Comparison of ENCODE assay signal across 24 cellular contexts in genomic region chr10:30770816-30771215, GRCh38.
DNase-seq lines count a peak whose midpoint lies in the region; ATAC-seq, FAIRE-seq and TF ChIP-seq lines count a peak whose summit lies in the region.
"Had no signal": no experiment of that assay in that cellular context is flagged by ENCODE, and none has a peak within 500 bp of the region (broad histone marks: within the 10 kb centered on the region; RNA-seq: fewer than 3 reads in every experiment).

No MANE protein-coding gene starts in this region.

- no peak overlapping the region for H3K4me3 ChIP-seq in HEK293 (ENCODE audit: low read depth, low read length)
- no peak overlapping the region for H3K4me3 ChIP-seq in K562
- no peak overlapping the region for H3K4me3 ChIP-seq in GM23338
- H3K4me3 ChIP-seq: A549; BLaER1 treated with 17β-estradiol and CSF1 and Interleukin-3, amounts not matched to agents 10 nM and 100 nM had no signal

- no peak for TF ChIP-seq RAD21 in K562 (CRISPR knock-in tag; conservative IDR thresholded peaks at IDR 0.05 in 1 of 2, IDR thresholded peaks at IDR 0.05 in 1 of 2)

- intact Hi-C loops in K562 (cut with micrococcal nuclease), result no loop called here

- no peak overlapping the region for H3K4me3 Mint-ChIP-seq in WTC11
- H3K4me3 Mint-ChIP-seq in endothelial cell (ENCODE audit: unreplicated experiment), result peak overlapping the region; percentile 31
- no peak overlapping the region for H3K4me3 Mint-ChIP-seq in GM23338
- H3K4me3 Mint-ChIP-seq: B cell; CD4-positive, alpha-beta T cell; CD8-positive, alpha-beta T cell had no signal

- BruUV-seq in K562 (replicated peaks; lab: Mats Ljungman, UMichigan), result no TSS peak

- H3K27ac Mint-ChIP-seq in WTC11, result no peak overlapping the region
- no peak overlapping the region for H3K27ac Mint-ChIP-seq in endothelial cell (ENCODE audit: unreplicated experiment)
- no peak overlapping the region for H3K27ac Mint-ChIP-seq in GM23338
- H3K27ac Mint-ChIP-seq: B cell; CD4-positive, alpha-beta T cell; CD8-positive, alpha-beta T cell had no signal

- H3K4me2 ChIP-seq in K562 (ENCODE audit: insufficient read depth, low read length) (no peak overlapping the region), GM23338 (no peak overlapping the region)
- H3K4me2 ChIP-seq: A549; BLaER1 treated with 17β-estradiol and CSF1 and Interleukin-3, amounts not matched to agents 10 nM and 100 nM had no signal

- WGBS in K562 (ENCODE audit: insufficient coverage, low coverage, missing lambda C conversion rate), result 0% methylated on average over 1 of the region's 1 CpG

- H3K9ac ChIP-seq in K562 (ENCODE audit: insufficient read depth in 1 of 2, low read depth in 2 of 2, low read length in 2 of 2), result no peak overlapping the region
- H3K9ac ChIP-seq: BLaER1 treated with 17β-estradiol and CSF1 and Interleukin-3, amounts not matched to agents 10 nM and 100 nM had no signal

- no peaks in the 10 kb centered on the region for H3K4me1 Mint-ChIP-seq in WTC11
- no peaks in the 10 kb centered on the region for H3K4me1 Mint-ChIP-seq in endothelial cell (ENCODE audit: unreplicated experiment)
- no peaks in the 10 kb centered on the region for H3K4me1 Mint-ChIP-seq in GM23338
- H3K4me1 Mint-ChIP-seq: B cell had no signal

- H3K9me2 ChIP-seq in GM23338 (ENCODE audit: insufficient read depth), result no peaks in the 10 kb centered on the region

- H3K4me1 ChIP-seq in HEK293 (ENCODE audit: control insufficient read depth, insufficient read depth, low read length) (no peaks in the 10 kb centered on the region), K562 (replicated peaks in 1 of 2; ENCODE audit: control insufficient read depth in 2 of 2, insufficient read depth in 2 of 2, low read length in 2 of 2) (no peaks in the 10 kb centered on the region), GM23338 (ENCODE audit: insufficient read depth) (no peaks in the 10 kb centered on the region)
- H3K4me1 ChIP-seq: A549; BLaER1 treated with 17β-estradiol and CSF1 and Interleukin-3, amounts not matched to agents 10 nM and 100 nM; Caco-2 had no signal

- CTCF ChIA-PET in HEK293 (lab: Yijun Ruan, JAX), result interaction anchor here (0.6 kb wide), 1 partner anchor 109 kb away, joined by 4 read pairs; no protein-coding TSS in a partner anchor
- CTCF ChIA-PET in WTC11 (lab: Charles Lee), result no interaction called here
- CTCF ChIA-PET in K562 (lab: Yijun Ruan, JAX; ENCODE audit: low intra/inter-chr PET ratio), result no interaction called here

- peaks cover 40% of the 10 kb centered on the region for H3K36me3 Mint-ChIP-seq in WTC11
- peaks cover 21% of the 10 kb centered on the region for H3K36me3 Mint-ChIP-seq in endothelial cell (ENCODE audit: low read depth, unreplicated experiment)
- H3K36me3 Mint-ChIP-seq in GM23338 (ENCODE audit: low read depth), result peaks cover 33% of the 10 kb centered on the region
- H3K36me3 Mint-ChIP-seq: CD8-positive, alpha-beta T cell had no signal

- ATAC-seq in WTC11 (no peak), K562 (no peak), GM23338 (no peak), HG03439 (IDR thresholded peaks at IDR 0.05; ENCODE audit: unreplicated experiment) (no peak), HG03159 (IDR thresholded peaks at IDR 0.05; ENCODE audit: unreplicated experiment) (no peak)
- ATAC-seq: A549; CD8-positive, alpha-beta T cell had no signal

- H3K27me3 Mint-ChIP-seq in WTC11 (ENCODE audit: low read depth) (peaks cover 14% of the 10 kb centered on the region), endothelial cell (ENCODE audit: unreplicated experiment) (peaks cover 5% of the 10 kb centered on the region), GM23338 (ENCODE audit: insufficient read depth, low read depth, poor library complexity) (peaks cover 1% of the 10 kb centered on the region)
- H3K27me3 Mint-ChIP-seq: B cell; CD4-positive, alpha-beta T cell had no signal

- TF ChIP-seq CTCF in HEK293 (tag by site-specific recombination; IDR thresholded peaks at IDR 0.05) (no peak), WTC11 (IDR thresholded peaks at IDR 0.05) (no peak), K562 (IDR thresholded peaks at IDR 0.05 in 2 of 3, conservative IDR thresholded peaks at IDR 0.05 in 1 of 3; ENCODE audit: insufficient read depth in 2 of 3, low read depth in 1 of 3, low read length in 3 of 3) (no peak), endothelial cell (IDR thresholded peaks at IDR 0.05; ENCODE audit: unreplicated experiment) (no peak), GM23338 (conservative IDR thresholded peaks at IDR 0.05; ENCODE audit: low read depth in 2 of 2) (no peak)

- no peak for FAIRE-seq in K562 (lab: Jason Lieb, UNC)
- FAIRE-seq: A549, D721Med, G401.6, GM12891, GM19239 had no signal

- H3K79me2 ChIP-seq in K562 (ENCODE audit: control insufficient read depth, insufficient read depth, low read length), result no peaks in the 10 kb centered on the region
- no peaks in the 10 kb centered on the region for H3K79me2 ChIP-seq in GM23338 (replicated peaks; ENCODE audit: insufficient read depth)

- H4K20me1 ChIP-seq in K562 (replicated peaks; ENCODE audit: control insufficient read depth, insufficient read depth, low read length) (no peaks in the 10 kb centered on the region), GM23338 (replicated peaks; ENCODE audit: insufficient read depth) (no peaks in the 10 kb centered on the region)
- H4K20me1 ChIP-seq: BLaER1 treated with 17β-estradiol and CSF1 and Interleukin-3, amounts not matched to agents 10 nM and 100 nM had no signal

- no peaks in the 10 kb centered on the region for H3K9me1 ChIP-seq in K562 (ENCODE audit: control insufficient read depth, insufficient read depth, low read length)

- no peak for DNase-seq in WTC11 (ENCODE audit: low spot score)
- DNase-seq in K562 (ENCODE audit: extremely low read depth in 1 of 4, low spot score in 3 of 4), result no peak
- DNase-seq in endothelial cell (ENCODE audit: low spot score), result no peak
- no peak for DNase-seq in GM23338 (ENCODE audit: low spot score)
- DNase-seq in foreskin melanocyte, result no peak
- DNase-seq: AML-193; Caco-2; Calu3; CD4-positive, alpha-beta T cell; CD8-positive, alpha-beta T cell; DMS79 treated with DMSO at 0.1 percent for 48 hours; GF-D8 had no signal

- H3K27me3 ChIP-seq in K562 (ENCODE audit: control insufficient read depth in 2 of 2, insufficient read depth in 2 of 2, low read length in 2 of 2) (peaks cover 0 to 25% of the 10 kb centered on the region in 2 experiments; a peak in 2 of 5 replicates), GM23338 (ENCODE audit: insufficient read depth) (no peaks in the 10 kb centered on the region)
- H3K27me3 ChIP-seq: BLaER1 treated with 17β-estradiol and CSF1 and Interleukin-3, amounts not matched to agents 10 nM and 100 nM had no signal

- H2AFZ ChIP-seq in K562 (ENCODE audit: low read depth, low read length) (no peak overlapping the region), GM23338 (no peak overlapping the region)

- H3K36me3 ChIP-seq in HEK293 (ENCODE audit: control insufficient read depth in 2 of 2, insufficient read depth in 1 of 2, low read length in 2 of 2) (no peaks in the 10 kb centered on the region), K562 (ENCODE audit: control insufficient read depth, insufficient read depth, low read length) (no peaks in the 10 kb centered on the region), GM23338 (ENCODE audit: insufficient read depth) (peaks cover 10% of the 10 kb centered on the region)
- H3K36me3 ChIP-seq: BLaER1 treated with 17β-estradiol and CSF1 and Interleukin-3, amounts not matched to agents 10 nM and 100 nM had no signal

- H3K9me3 Mint-ChIP-seq in WTC11 (peaks cover 46% of the 10 kb centered on the region), endothelial cell (ENCODE audit: unreplicated experiment) (peaks cover 18% of the 10 kb centered on the region), GM23338 (peaks cover 60% of the 10 kb centered on the region)

- TF ChIP-seq EP300 in K562 (IDR thresholded peaks at IDR 0.05; ENCODE audit: low read length), result no peak

- H3K27ac ChIP-seq in HEK293 (ENCODE audit: extremely low read depth, low read depth, low read length) (no peak overlapping the region), K562 (ENCODE audit: extremely low read depth, low read depth, low read length) (no peak overlapping the region), GM23338 (ENCODE audit: low read depth) (no peak overlapping the region)
- H3K27ac ChIP-seq: 22Rv1; A549; BLaER1 treated with 17β-estradiol and CSF1 and Interleukin-3, amounts not matched to agents 10 nM and 100 nM; C4-2B had no signal

- POLR2A ChIA-PET in HEK293 (lab: Yijun Ruan, JAX), result no interaction called here
- POLR2A ChIA-PET in WTC11 (lab: Charles Lee), result no interaction called here
- POLR2A ChIA-PET in K562 (lab: Yijun Ruan, JAX), result no interaction called here

- TF ChIP-seq POLR2A in K562 (conservative IDR thresholded peaks at IDR 0.05), result no peak

- in situ Hi-C loops in K562 (cut with MboI), result no loop called here

- no peaks in the 10 kb centered on the region for H3F3A ChIP-seq in GM23338 (replicated peaks; ENCODE audit: low read depth)

- H3K9me3 ChIP-seq in HEK293 (ENCODE audit: control insufficient read depth, insufficient read depth, low read depth, low read length) (no peaks in the 10 kb centered on the region; the same call in 1 of the 2 replicates), K562 (replicated peaks; ENCODE audit: control insufficient read depth, insufficient read depth, low read depth, low read length) (no peaks in the 10 kb centered on the region)

TF ChIP-seq in WTC11, 78 proteins besides CTCF, POLR2A, EP300 and RAD21:
- TF ChIP-seq GTF2I (CRISPR knock-in tag; conservative IDR thresholded peaks at IDR 0.05), result peak; percentile 69; the same call in 1 of the 2 replicates
- TF ChIP-seq CREB1 (CRISPR knock-in tag; IDR thresholded peaks at IDR 0.05), result no peak
- no peak for TF ChIP-seq TEAD1 (CRISPR knock-in tag; IDR thresholded peaks at IDR 0.05)
- TF ChIP-seq IRF2 (CRISPR knock-in tag; IDR thresholded peaks at IDR 0.05; ENCODE audit: borderline replicate concordance, low read depth), result no peak
TF ChIP-seq in WTC11: peak in this region for 1.

TF ChIP-seq in K562, 482 proteins besides CTCF, POLR2A, EP300 and RAD21:
- TF ChIP-seq RBM25 (IDR thresholded peaks at IDR 0.05; ENCODE audit: low read depth, low read length, severe bottlenecking), result peak; percentile 11
- TF ChIP-seq ZBTB7A (IDR thresholded peaks at IDR 0.05; ENCODE audit: borderline replicate concordance, control insufficient read depth, low read depth, low read length), result no peak

TF ChIP-seq in GM23338, 12 proteins besides CTCF, POLR2A, EP300 and RAD21 (continues in another document):
- TF ChIP-seq CREB1 (CRISPR knock-in tag; IDR thresholded peaks at IDR 0.05; ENCODE audit: low read depth), result no peak
- TF ChIP-seq ZNF114 (CRISPR knock-in tag; IDR thresholded peaks at IDR 0.05), result no peak
- TF ChIP-seq EZH2 (IDR thresholded peaks at IDR 0.05; ENCODE audit: low read depth, unreplicated experiment), result no peak
- no peak for TF ChIP-seq ZNF331 (CRISPR knock-in tag; IDR thresholded peaks at IDR 0.05; ENCODE audit: low read depth)

Comparison
In these comparisons a context has a peak if more than half of its experiments do, and no peak if none do; other contexts are left out.
1. Of the 44 proteins assayed by ChIP-seq in both K562 and HEK293: peak only in K562: none; only in HEK293: SETDB1; in both: none; in neither: 43.